13 cellular contexts compared by ENCODE assay signal in genomic region chr10:28382520-28383269, GRCh38.
DNase-seq lines count a peak whose midpoint lies in the region; ATAC-seq, FAIRE-seq and TF ChIP-seq lines count a peak whose summit lies in the region.
"Had no signal": no experiment of that assay in that cellular context is flagged by ENCODE, and none has a peak within 500 bp of the region (broad histone marks: within the 10 kb centered on the region; RNA-seq: fewer than 3 reads in every experiment).

No MANE protein-coding gene starts in this region.

- no peak overlapping the region for H3K9ac ChIP-seq in adipocyte (ENCODE audit: low read length)

- peak overlapping the region; percentile 65 for H3K4me2 ChIP-seq in A549

- no peaks in the 10 kb centered on the region for H3K4me1 ChIP-seq in A549
- H3K4me1 ChIP-seq in adipocyte (ENCODE audit: control insufficient read depth, insufficient read depth, low read length) = peaks cover 12% of the 10 kb centered on the region

- H3K4me3 ChIP-seq in A549 (peak overlapping the region; percentile 29; the same call in 2 of the 3 replicates), adipocyte (ENCODE audit: low read length) (no peak overlapping the region), fibroblast of villous mesenchyme (ENCODE audit: low read depth, low read length) (no peak overlapping the region)
- H3K4me3 ChIP-seq: esophagus muscularis mucosa, lung had no signal

- WGBS in A549 (ENCODE audit: missing lambda C conversion rate) = 26% methylated on average over 13 of the region's 13 CpGs

- no peak for TF ChIP-seq RAD21 in A549 (conservative IDR thresholded peaks at IDR 0.05 in 1 of 2, IDR thresholded peaks at IDR 0.05 in 1 of 2)

- ATAC-seq in A549 (no peak), HG02763 (IDR thresholded peaks at IDR 0.05; ENCODE audit: unreplicated experiment) (no peak)

- no peak overlapping the region for H3K4me3 Mint-ChIP-seq in activated naive CD8-positive, alpha-beta T cell treated with anti-CD3 and anti-CD28 coated beads for 36 hours
- H3K4me3 Mint-ChIP-seq: activated naive CD8-positive, alpha-beta T cell treated with anti-CD3 and anti-CD28 coated beads, Interleukin-2, amount 50 U/mL, for 24 hours; T-helper 1 cell treated with Interleukin-12 subunit alpha and Interleukin-12 subunit beta and Interleukin-4 antibody, amounts not matched to agents 30 μg/mL and 1 μg/mL, for 36 hours had no signal

- TF ChIP-seq CTCF in A549 (IDR thresholded peaks at IDR 0.05) = no peak
- no peak for TF ChIP-seq CTCF in fibroblast of villous mesenchyme (IDR thresholded peaks at IDR 0.05; ENCODE audit: insufficient read depth, low read depth, low read length)

- no peaks in the 10 kb centered on the region for H3K9me3 Mint-ChIP-seq in activated naive CD8-positive, alpha-beta T cell treated with anti-CD3 and anti-CD28 coated beads for 36 hours
- H3K9me3 Mint-ChIP-seq: activated naive CD8-positive, alpha-beta T cell treated with anti-CD3 and anti-CD28 coated beads, Interleukin-2, amount 50 U/mL, for 24 hours; T-helper 1 cell treated with Interleukin-12 subunit alpha and Interleukin-12 subunit beta and Interleukin-4 antibody, amounts not matched to agents 30 μg/mL and 1 μg/mL, for 36 hours had no signal

- DNase-seq in A549 (ENCODE audit: low read depth in 1 of 2, low spot score in 1 of 2) (peak in 1 of 2 experiments; percentile 32), GM18507 (ENCODE audit: extremely low spot score, insufficient read length, low read depth) (no peak), adipocyte (ENCODE audit: low read depth) (peak; percentile 86), fibroblast of villous mesenchyme (ENCODE audit: low read depth) (peak; percentile 16), iPS-NIHi11 (ENCODE audit: low spot score) (no peak), NCI-H226 (no peak)
- DNase-seq in activated naive CD8-positive, alpha-beta T cell treated with anti-CD3 and anti-CD28 coated beads for 36 hours = no peak

- H3K27me3 Mint-ChIP-seq in activated naive CD8-positive, alpha-beta T cell treated with anti-CD3 and anti-CD28 coated beads for 36 hours = no peaks in the 10 kb centered on the region

- CTCF ChIA-PET in A549 (lab: Yijun Ruan, JAX) = interaction anchor here (0.9 to 12.0 kb wide), 13 partner anchors 10 to 1013 kb away, joined by 3 to 165 read pairs (median 7); partner anchors contain the start of gene MPP7

- no peaks in the 10 kb centered on the region for H3K36me3 ChIP-seq in adipocyte (ENCODE audit: control insufficient read depth, insufficient read depth, low read length, severe bottlenecking)
- H3K36me3 ChIP-seq: esophagus muscularis mucosa, neutrophil had no signal

- peaks cover 28% of the 10 kb centered on the region for H3K27me3 ChIP-seq in adipocyte (replicated peaks; ENCODE audit: control insufficient read depth, insufficient read depth, low read length)
- H3K27me3 ChIP-seq: esophagus muscularis mucosa, neutrophil had no signal

- no peaks in the 10 kb centered on the region for H3K9me3 ChIP-seq in A549
- no peaks in the 10 kb centered on the region for H3K9me3 ChIP-seq in adipocyte (ENCODE audit: control insufficient read depth, low read length)
- H3K9me3 ChIP-seq: esophagus muscularis mucosa, neutrophil had no signal

- no peaks in the 10 kb centered on the region for H3K36me3 Mint-ChIP-seq in activated naive CD8-positive, alpha-beta T cell treated with anti-CD3 and anti-CD28 coated beads for 36 hours

- H3K27ac ChIP-seq in A549 = no peak overlapping the region
- H3K27ac ChIP-seq: esophagus muscularis mucosa had no signal

- peaks cover 26% of the 10 kb centered on the region for H3K4me1 Mint-ChIP-seq in activated naive CD8-positive, alpha-beta T cell treated with anti-CD3 and anti-CD28 coated beads for 36 hours

- H3K27ac Mint-ChIP-seq in activated naive CD8-positive, alpha-beta T cell treated with anti-CD3 and anti-CD28 coated beads for 36 hours = no peak overlapping the region
- H3K27ac Mint-ChIP-seq: activated naive CD8-positive, alpha-beta T cell treated with anti-CD3 and anti-CD28 coated beads, Interleukin-2, amount 50 U/mL, for 24 hours; T-helper 1 cell treated with Interleukin-12 subunit alpha and Interleukin-12 subunit beta and Interleukin-4 antibody, amounts not matched to agents 30 μg/mL and 1 μg/mL, for 36 hours had no signal

- FAIRE-seq in A549 (lab: Jason Lieb, UNC) (no peak), GM18507 (lab: Jason Lieb, UNC) (peak; percentile 15)

- no peak for TF ChIP-seq EP300 in A549 (IDR thresholded peaks at IDR 0.05)

- TF ChIP-seq POLR2A in A549 (IDR thresholded peaks at IDR 0.05; ENCODE audit: low read length) = no peak

- POLR2A ChIA-PET in A549 (lab: Yijun Ruan, JAX) = no interaction called here

TF ChIP-seq in A549, 52 proteins besides CTCF, POLR2A, EP300 and RAD21:
- TF ChIP-seq ESRRA (IDR thresholded peaks at IDR 0.05; ENCODE audit: borderline replicate concordance, low read length) = no peak

Comparison
In these comparisons a context has a peak if more than half of its experiments do, and no peak if none do; other contexts are left out.
1. DNase-seq: peak in adipocyte (single experiment) and fibroblast of villous mesenchyme (single experiment); none in GM18507 (single experiment), iPS-NIHi11 (single experiment), NCI-H226 (single experiment) and activated naive CD8-positive, alpha-beta T cell treated with anti-CD3 and anti-CD28 coated beads for 36 hours (single experiment).